Comparison of ENCODE assay signal across 1 cellular context in the genomic region with DNA sequence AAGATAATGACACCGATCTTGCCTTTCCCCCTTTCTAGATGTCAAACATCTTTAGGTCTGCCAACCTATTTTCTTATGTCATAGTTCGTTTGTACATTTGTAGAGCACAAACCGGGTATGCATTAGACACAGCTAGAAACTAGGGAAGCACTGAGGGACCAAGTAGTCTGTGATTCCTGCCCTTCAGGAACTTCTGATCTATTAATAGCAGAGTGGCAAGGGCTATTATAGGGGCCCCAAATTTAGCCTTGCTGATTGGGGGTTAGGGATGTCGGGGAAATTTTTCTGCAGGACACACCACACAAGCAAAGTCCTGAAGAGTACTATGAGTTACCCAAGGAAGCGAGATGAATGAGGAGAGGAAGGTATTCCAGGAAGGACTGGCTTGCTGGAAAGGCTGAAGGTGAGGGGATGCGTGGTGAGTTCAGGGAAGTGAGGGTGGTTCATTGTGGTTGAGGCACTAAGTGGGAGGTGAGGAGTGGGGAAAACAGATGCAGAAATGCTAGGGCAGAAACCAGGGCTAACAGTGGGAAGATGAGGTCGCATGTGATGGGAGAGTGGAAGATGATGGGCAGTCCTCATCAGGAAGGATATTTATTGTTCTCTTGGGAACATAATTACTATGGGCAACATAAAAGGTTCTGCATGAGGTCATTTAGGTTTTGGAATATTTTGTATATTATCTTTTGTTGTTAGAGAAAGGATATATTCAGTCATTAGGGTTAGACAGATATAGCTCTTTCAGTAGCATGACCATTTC.
TF ChIP-seq lines count a peak whose summit lies in the region.

No MANE protein-coding gene starts in this region.

TF ChIP-seq in HEK293, 187 proteins besides CTCF, POLR2A, EP300 and RAD21:
- TF ChIP-seq, protein P1, sequence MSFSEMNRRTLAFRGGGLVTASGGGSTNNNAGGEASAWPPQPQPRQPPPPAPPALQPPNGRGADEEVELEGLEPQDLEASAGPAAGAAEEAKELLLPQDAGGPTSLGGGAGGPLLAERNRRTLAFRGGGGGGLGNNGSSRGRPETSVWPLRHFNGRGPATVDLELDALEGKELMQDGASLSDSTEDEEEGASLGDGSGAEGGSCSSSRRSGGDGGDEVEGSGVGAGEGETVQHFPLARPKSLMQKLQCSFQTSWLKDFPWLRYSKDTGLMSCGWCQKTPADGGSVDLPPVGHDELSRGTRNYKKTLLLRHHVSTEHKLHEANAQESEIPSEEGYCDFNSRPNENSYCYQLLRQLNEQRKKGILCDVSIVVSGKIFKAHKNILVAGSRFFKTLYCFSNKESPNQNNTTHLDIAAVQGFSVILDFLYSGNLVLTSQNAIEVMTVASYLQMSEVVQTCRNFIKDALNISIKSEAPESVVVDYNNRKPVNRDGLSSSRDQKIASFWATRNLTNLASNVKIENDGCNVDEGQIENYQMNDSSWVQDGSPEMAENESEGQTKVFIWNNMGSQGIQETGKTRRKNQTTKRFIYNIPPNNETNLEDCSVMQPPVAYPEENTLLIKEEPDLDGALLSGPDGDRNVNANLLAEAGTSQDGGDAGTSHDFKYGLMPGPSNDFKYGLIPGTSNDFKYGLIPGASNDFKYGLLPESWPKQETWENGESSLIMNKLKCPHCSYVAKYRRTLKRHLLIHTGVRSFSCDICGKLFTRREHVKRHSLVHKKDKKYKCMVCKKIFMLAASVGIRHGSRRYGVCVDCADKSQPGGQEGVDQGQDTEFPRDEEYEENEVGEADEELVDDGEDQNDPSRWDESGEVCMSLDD (tag by site-specific recombination; IDR thresholded peaks at IDR 0.05) = no peak
- peak; percentile 67 for TF ChIP-seq EGR2 (tag by site-specific recombination; IDR thresholded peaks at IDR 0.05; ENCODE audit: low read depth)
- TF ChIP-seq SP7 (tag by site-specific recombination; IDR thresholded peaks at IDR 0.05) = peak; percentile 70
- TF ChIP-seq ZFHX2 (tag by site-specific recombination; conservative IDR thresholded peaks at IDR 0.05) = peak; percentile 50; the same call in 1 of the 2 replicates
- TF ChIP-seq, protein P2, sequence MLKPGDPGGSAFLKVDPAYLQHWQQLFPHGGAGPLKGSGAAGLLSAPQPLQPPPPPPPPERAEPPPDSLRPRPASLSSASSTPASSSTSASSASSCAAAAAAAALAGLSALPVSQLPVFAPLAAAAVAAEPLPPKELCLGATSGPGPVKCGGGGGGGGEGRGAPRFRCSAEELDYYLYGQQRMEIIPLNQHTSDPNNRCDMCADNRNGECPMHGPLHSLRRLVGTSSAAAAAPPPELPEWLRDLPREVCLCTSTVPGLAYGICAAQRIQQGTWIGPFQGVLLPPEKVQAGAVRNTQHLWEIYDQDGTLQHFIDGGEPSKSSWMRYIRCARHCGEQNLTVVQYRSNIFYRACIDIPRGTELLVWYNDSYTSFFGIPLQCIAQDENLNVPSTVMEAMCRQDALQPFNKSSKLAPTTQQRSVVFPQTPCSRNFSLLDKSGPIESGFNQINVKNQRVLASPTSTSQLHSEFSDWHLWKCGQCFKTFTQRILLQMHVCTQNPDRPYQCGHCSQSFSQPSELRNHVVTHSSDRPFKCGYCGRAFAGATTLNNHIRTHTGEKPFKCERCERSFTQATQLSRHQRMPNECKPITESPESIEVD (tag by site-specific recombination; IDR thresholded peaks at IDR 0.05) = peak; percentile 47; the same call in 1 of the 2 replicates
- TF ChIP-seq ZXDB (tag by site-specific recombination; IDR thresholded peaks at IDR 0.05) = no peak
- no peak for TF ChIP-seq ZNF394 (tag by site-specific recombination; IDR thresholded peaks at IDR 0.05; ENCODE audit: borderline replicate concordance)
- no peak for TF ChIP-seq ZNF354C (tag by site-specific recombination; IDR thresholded peaks at IDR 0.05; ENCODE audit: borderline replicate concordance, low read depth)
- TF ChIP-seq HOXC10 (CRISPR knock-in tag; IDR thresholded peaks at IDR 0.05) = no peak
- TF ChIP-seq ZNF10 (tag by site-specific recombination; IDR thresholded peaks at IDR 0.05) = 0 out of 2 replicates have a peak, but pooled peaks have one; percentile 68
- TF ChIP-seq ZNF302 (tag by site-specific recombination; IDR thresholded peaks at IDR 0.05; ENCODE audit: low read depth) = no peak
- TF ChIP-seq, protein P3, sequence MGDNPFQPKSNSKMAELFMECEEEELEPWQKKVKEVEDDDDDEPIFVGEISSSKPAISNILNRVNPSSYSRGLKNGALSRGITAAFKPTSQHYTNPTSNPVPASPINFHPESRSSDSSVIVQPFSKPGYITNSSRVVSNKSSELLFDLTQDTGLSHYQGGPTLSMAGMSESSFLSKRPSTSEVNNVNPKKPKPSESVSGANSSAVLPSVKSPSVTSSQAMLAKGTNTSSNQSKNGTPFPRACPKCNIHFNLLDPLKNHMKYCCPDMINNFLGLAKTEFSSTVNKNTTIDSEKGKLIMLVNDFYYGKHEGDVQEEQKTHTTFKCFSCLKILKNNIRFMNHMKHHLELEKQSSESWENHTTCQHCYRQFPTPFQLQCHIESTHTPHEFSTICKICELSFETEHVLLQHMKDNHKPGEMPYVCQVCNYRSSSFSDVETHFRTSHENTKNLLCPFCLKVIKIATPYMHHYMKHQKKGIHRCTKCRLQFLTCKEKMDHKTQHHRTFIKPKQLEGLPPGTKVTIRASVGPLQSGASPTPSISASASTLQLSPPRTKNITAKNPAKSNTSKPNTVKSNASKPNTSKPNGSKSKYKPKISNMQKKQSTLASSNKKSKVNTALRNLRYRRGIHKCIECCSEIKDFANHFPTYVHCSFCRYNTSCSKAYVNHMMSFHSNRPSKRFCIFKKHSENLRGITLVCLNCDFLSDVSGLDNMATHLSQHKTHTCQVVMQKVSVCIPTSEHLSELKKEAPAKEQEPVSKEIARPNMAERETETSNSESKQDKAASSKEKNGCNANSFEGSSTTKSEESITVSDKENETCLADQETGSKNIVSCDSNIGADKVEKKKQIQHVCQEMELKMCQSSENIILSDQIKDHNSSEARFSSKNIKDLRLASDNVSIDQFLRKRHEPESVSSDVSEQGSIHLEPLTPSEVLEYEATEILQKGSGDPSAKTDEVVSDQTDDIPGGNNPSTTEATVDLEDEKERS (tag by site-specific recombination; IDR thresholded peaks at IDR 0.05) = no peak
- no peak for TF ChIP-seq ZNF24 (tag by site-specific recombination; IDR thresholded peaks at IDR 0.05)
